In the genomic region with DNA sequence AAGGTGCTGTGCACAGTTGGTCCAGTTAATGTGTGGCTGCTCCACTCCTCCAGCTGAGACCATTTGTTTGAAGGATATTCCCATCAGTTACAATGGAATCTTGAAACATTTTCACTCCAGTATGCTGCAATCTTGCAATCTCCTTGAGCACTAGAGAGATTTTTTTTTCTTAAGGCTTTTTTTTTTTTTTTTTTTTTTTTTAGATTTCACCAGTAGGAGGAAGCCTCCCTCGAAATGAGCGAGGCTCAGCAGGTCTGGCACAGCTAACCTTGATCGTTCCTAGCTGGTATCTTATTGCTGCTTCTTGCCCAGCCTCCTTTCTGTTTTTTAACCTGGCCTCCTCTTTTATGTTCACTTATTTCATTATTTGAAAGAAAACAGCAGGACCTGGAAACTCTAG, we compare ENCODE assay signal across 10 cellular contexts. TPM values are rescaled to one million over a fixed set of nuclear protein-coding genes. Genes with fewer than 3 reads are reported as not detected.
A peak's percentile ranks its signal among the peaks of the same experiment; 100 is the strongest.
DNase-seq lines count a peak whose midpoint lies in the region; ATAC-seq and TF ChIP-seq lines count a peak whose summit lies in the region.
"Had no signal": no experiment of that assay in that cellular context is flagged by ENCODE, and none has a peak within 500 bp of the region (broad histone marks: within the 10 kb centered on the region; RNA-seq: fewer than 3 reads in every experiment).

No MANE protein-coding gene starts in this region.

- ATAC-seq in Right ventricle myocardium inferior (no peak), RWPE2 (ENCODE audit: low read depth) (no peak), upper lobe of left lung (ENCODE audit: low FRiP score in 2 of 2) (peak; percentile 19 to 21)

- intact Hi-C loops in Right ventricle myocardium inferior (cut with DNase I), result no loop called here

- peak in 1 of 2 donors; percentile 40 for DNase-seq in cardiac muscle cell (ENCODE audit: low read depth in 1 of 2, low spot score in 1 of 2)
- no peak for DNase-seq in Right ventricle myocardium inferior (ENCODE audit: missing footprints)
- no peak for DNase-seq in RWPE2 (ENCODE audit: low spot score)
- DNase-seq in fibroblast of pulmonary artery (ENCODE audit: low read depth), result peak; percentile 55
- no peak for DNase-seq in upper lobe of left lung
- DNase-seq in NCI-H2107 treated with DMSO at 0.1 percent for 48 hours (lab: John Stamatoyannopoulos, UW; ENCODE audit: unreplicated experiment), result no peak
- no peak for DNase-seq in activated T-cell treated with anti-CD3 and anti-CD28 coated beads, Interleukin-2, amount 50 U/mL, for 1 hour
- DNase-seq in NCI-H2227 (lab: John Stamatoyannopoulos, UW; ENCODE audit: unreplicated experiment), result no peak
- DNase-seq: NCI-H2081 treated with DMSO at 0.1 percent for 48 hours; stimulated activated CD4-positive, alpha-beta T cell treated with anti-CD3 and anti-CD28 coated beads, Interleukin-2, amount 100 ng/mL, for 48 hours had no signal

- TF ChIP-seq CTCF in cardiac muscle cell (IDR thresholded peaks at IDR 0.05; ENCODE audit: low read depth, low read length) (peak; percentile 11), RWPE2 (IDR thresholded peaks at IDR 0.05; ENCODE audit: poor library complexity, severe bottlenecking) (no peak), fibroblast of pulmonary artery (IDR thresholded peaks at IDR 0.05; ENCODE audit: low read length, missing control alignments) (peak; percentile 19), upper lobe of left lung (IDR thresholded peaks at IDR 0.05) (no peak)

- WGBS in upper lobe of left lung, 2 donors, result 37 to 45% methylated on average over 3 of the region's 3 CpGs

- H3K36me3 ChIP-seq in cardiac muscle cell (no peaks in the 10 kb centered on the region), RWPE2 (ENCODE audit: low read depth) (no peaks in the 10 kb centered on the region), upper lobe of left lung (no peaks in the 10 kb centered on the region)

- H3K27ac ChIP-seq in cardiac muscle cell (no peak overlapping the region), RWPE2 (ENCODE audit: poor library complexity, severe bottlenecking) (peak overlapping the region; percentile 41), upper lobe of left lung (peak overlapping the region in 1 of 4 donors; percentile 8)

- TF ChIP-seq EP300 in upper lobe of left lung (IDR thresholded peaks at IDR 0.05), result no peak

- H3K27me3 ChIP-seq in cardiac muscle cell (no peaks in the 10 kb centered on the region), RWPE2 (ENCODE audit: insufficient read depth, poor library complexity, severe bottlenecking) (no peaks in the 10 kb centered on the region), upper lobe of left lung (no peaks in the 10 kb centered on the region)

- TF ChIP-seq POLR2A in upper lobe of left lung (IDR thresholded peaks at IDR 0.05), result no peak

- H3K4me3 ChIP-seq in cardiac muscle cell (no peak overlapping the region), RWPE2 (ENCODE audit: severe bottlenecking) (no peak overlapping the region), fibroblast of pulmonary artery (replicated peaks; ENCODE audit: low read depth, low read length) (no peak overlapping the region), upper lobe of left lung (no peak overlapping the region)

- no peaks in the 10 kb centered on the region for H3K4me1 ChIP-seq in cardiac muscle cell (ENCODE audit: low read depth)
- H3K4me1 ChIP-seq in RWPE2 (ENCODE audit: insufficient read depth, poor library complexity, severe bottlenecking), result peaks cover 17% of the 10 kb centered on the region
- peaks cover 7 to 18% (median 14%) of the 10 kb centered on the region in 4 donors for H3K4me1 ChIP-seq in upper lobe of left lung

- H3K9me3 ChIP-seq in cardiac muscle cell (ENCODE audit: low read depth) (no peaks in the 10 kb centered on the region), RWPE2 (ENCODE audit: severe bottlenecking) (no peaks in the 10 kb centered on the region), upper lobe of left lung (no peaks in the 10 kb centered on the region)

RNA-seq across cellular contexts. Expression of a gene that starts 48.1 kb away (rescaled TPM):
- total RNA-seq in cardiac muscle cell (6.9 and 8.2 TPM in 2 replicates), Right ventricle myocardium inferior (3.3 TPM), upper lobe of left lung (10 to 100 TPM; 12.3 to 32.0 (median 22.9) TPM)
- 5.3 and 5.7 TPM in 2 replicates for polyA plus RNA-seq in cardiac muscle cell

Comparison
In these comparisons a context has a peak if more than half of its experiments do, and no peak if none do; other contexts are left out.
1. CTCF ChIP-seq: peak in cardiac muscle cell (single experiment) and fibroblast of pulmonary artery (single experiment); none in RWPE2 (single experiment) and upper lobe of left lung (0 of 6).
2. ATAC-seq: peak in upper lobe of left lung (2 of 2); none in Right ventricle myocardium inferior (single experiment) and RWPE2 (single experiment).